ENCODE assay signal across 12 cellular contexts in the genomic region with DNA sequence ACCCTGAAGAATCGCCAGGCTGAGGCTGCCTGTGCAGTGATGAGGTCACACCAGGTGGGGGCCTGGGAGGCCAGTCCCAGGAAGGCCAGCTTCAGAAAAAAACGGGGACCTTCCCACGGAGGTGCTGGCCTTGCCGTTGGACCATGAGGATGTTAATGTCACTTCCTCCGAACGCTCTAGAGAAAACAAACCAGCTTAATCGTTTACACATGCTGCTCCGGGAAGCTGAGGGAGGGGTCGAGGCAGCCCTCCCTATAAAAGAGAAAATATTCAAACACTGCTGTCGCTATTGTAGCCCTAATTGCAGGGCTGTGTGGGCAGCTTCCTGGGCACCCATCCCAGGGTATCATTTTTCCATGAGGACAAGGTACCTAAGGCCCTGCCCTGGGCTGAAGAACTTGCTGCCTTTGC. TPM values are rescaled to one million over a fixed set of nuclear protein-coding genes. Genes with fewer than 3 reads are reported as not detected.
DNase-seq lines count a peak whose midpoint lies in the region; ATAC-seq and TF ChIP-seq lines count a peak whose summit lies in the region.
"Had no signal": no experiment of that assay in that cellular context is flagged by ENCODE, and none has a peak within 500 bp of the region (broad histone marks: within the 10 kb centered on the region; RNA-seq: fewer than 3 reads in every experiment).

No MANE protein-coding gene starts in this region.

- H3K4me3 Mint-ChIP-seq in chondrocyte (ENCODE audit: unreplicated experiment), result no peak overlapping the region
- no peak overlapping the region for H3K4me3 Mint-ChIP-seq in osteocyte (ENCODE audit: unreplicated experiment)
- no peak overlapping the region for H3K4me3 Mint-ChIP-seq in T-helper 17 cell
- H3K4me3 Mint-ChIP-seq: B cell, WTC11 had no signal

- no peak for ATAC-seq in GM18505 (IDR thresholded peaks at IDR 0.05; ENCODE audit: unreplicated experiment)
- ATAC-seq in T-helper 17 cell, result no peak

- peak; percentile 4 for TF ChIP-seq CTCF in AG09309 (IDR thresholded peaks at IDR 0.05; ENCODE audit: control insufficient read depth, insufficient read depth, low read depth, low read length, missing control alignments)
- TF ChIP-seq CTCF in HEK293 (tag by site-specific recombination; IDR thresholded peaks at IDR 0.05), result no peak
- no peak for TF ChIP-seq CTCF in chondrocyte (IDR thresholded peaks at IDR 0.05)
- TF ChIP-seq CTCF in osteocyte (IDR thresholded peaks at IDR 0.05), result no peak

- H3K36me3 ChIP-seq in HEK293 (ENCODE audit: control insufficient read depth in 2 of 2, insufficient read depth in 1 of 2, low read length in 2 of 2), result no peaks in the 10 kb centered on the region
- H3K36me3 ChIP-seq: uterus had no signal

- H3K9me3 ChIP-seq in HEK293 (ENCODE audit: control insufficient read depth, insufficient read depth, low read depth, low read length), result no peaks in the 10 kb centered on the region
- H3K9me3 ChIP-seq in T-helper 17 cell (ENCODE audit: control insufficient read depth, low read length, poor library complexity, severe bottlenecking), result no peaks in the 10 kb centered on the region
- H3K9me3 ChIP-seq: mucosa of descending colon, uterus had no signal

- H3K27ac ChIP-seq in HEK293 (ENCODE audit: extremely low read depth, low read depth, low read length), result no peak overlapping the region

- no peak for TF ChIP-seq POLR2A in GM18505 (IDR thresholded peaks at IDR 0.05; ENCODE audit: borderline replicate concordance, extremely low read depth, insufficient read depth, insufficient read length)

- CTCF ChIA-PET in HEK293 (lab: Yijun Ruan, JAX), result interaction anchor here (0.6 to 9.2 kb wide), 47 partner anchors 9 to 595 kb away, joined by 3 to 253 read pairs (median 5); a partner anchor contains a TSS

- H3K4me3 ChIP-seq in AG09309 (ENCODE audit: control insufficient read depth, low read depth, low read length) (no peak overlapping the region), HEK293 (ENCODE audit: low read depth, low read length) (no peak overlapping the region)
- H3K4me3 ChIP-seq: mucosa of descending colon, uterus had no signal

- no peak for DNase-seq in AG09309 (ENCODE audit: low read depth)
- no peak for DNase-seq in chondrocyte (ENCODE audit: low spot score)
- no peak for DNase-seq in osteocyte (ENCODE audit: extremely low spot score, unreplicated experiment)
- DNase-seq in activated effector memory CD4-positive, alpha-beta T cell treated with anti-CD3 and anti-CD28 coated beads, Interleukin-2, amount 50 U/mL, for 16 hours, result no peak
- DNase-seq in T-helper 17 cell, result no peak
- DNase-seq in stimulated activated CD4-positive, alpha-beta T cell treated with anti-CD3 and anti-CD28 coated beads, Interleukin-4, amount 100 ng/mL, for 24 hours, result no peak

- H3K9me3 Mint-ChIP-seq in chondrocyte (ENCODE audit: low read depth), result no peaks in the 10 kb centered on the region
- no peaks in the 10 kb centered on the region for H3K9me3 Mint-ChIP-seq in osteocyte (ENCODE audit: unreplicated experiment)
- H3K9me3 Mint-ChIP-seq: WTC11 had no signal

- H3K27ac Mint-ChIP-seq in chondrocyte (ENCODE audit: unreplicated experiment) (peak overlapping the region; percentile 41), osteocyte (ENCODE audit: unreplicated experiment) (peak overlapping the region; percentile 83), T-helper 17 cell (no peak overlapping the region)
- H3K27ac Mint-ChIP-seq: B cell, WTC11 had no signal

- peaks cover 10% of the 10 kb centered on the region for H3K27me3 Mint-ChIP-seq in chondrocyte (ENCODE audit: low read depth)
- H3K27me3 Mint-ChIP-seq in osteocyte (ENCODE audit: unreplicated experiment), result peaks cover 8% of the 10 kb centered on the region
- peaks cover 4% of the 10 kb centered on the region for H3K27me3 Mint-ChIP-seq in T-helper 17 cell

- peaks cover 13% of the 10 kb centered on the region for H3K4me1 Mint-ChIP-seq in chondrocyte (ENCODE audit: low read depth)
- H3K4me1 Mint-ChIP-seq in osteocyte (ENCODE audit: unreplicated experiment), result peaks cover 25% of the 10 kb centered on the region
- peaks cover 2% of the 10 kb centered on the region for H3K4me1 Mint-ChIP-seq in T-helper 17 cell
- H3K4me1 Mint-ChIP-seq: B cell had no signal

- POLR2A ChIA-PET in HEK293 (lab: Yijun Ruan, JAX), result interaction anchor here (0.7 to 1.2 kb wide), 4 partner anchors 12 to 109 kb away, joined by 3 to 6 read pairs (median 3); a partner anchor contains a TSS

- H3K4me1 ChIP-seq in HEK293 (ENCODE audit: control insufficient read depth, insufficient read depth, low read length), result no peaks in the 10 kb centered on the region
- H3K4me1 ChIP-seq: uterus had no signal

- H3K36me3 Mint-ChIP-seq in chondrocyte (ENCODE audit: low read depth) (peaks cover 2% of the 10 kb centered on the region), osteocyte (ENCODE audit: unreplicated experiment) (no peaks in the 10 kb centered on the region), T-helper 17 cell (ENCODE audit: low read depth) (peaks cover 3% of the 10 kb centered on the region)
- H3K36me3 Mint-ChIP-seq: WTC11 had no signal

TF ChIP-seq in HEK293, 187 proteins besides CTCF, POLR2A, EP300 and RAD21:
- no peak for TF ChIP-seq ZNF560 (tag by site-specific recombination; IDR thresholded peaks at IDR 0.05; ENCODE audit: borderline replicate concordance)
- no peak for TF ChIP-seq ZNF670 (tag by site-specific recombination; IDR thresholded peaks at IDR 0.05; ENCODE audit: low read depth)
- TF ChIP-seq ZNF433 (tag by site-specific recombination; IDR thresholded peaks at IDR 0.05; ENCODE audit: low read depth), result no peak
- TF ChIP-seq ZNF610 (tag by site-specific recombination; IDR thresholded peaks at IDR 0.05; ENCODE audit: borderline replicate concordance), result no peak
- no peak for TF ChIP-seq ZNF214 (tag by site-specific recombination; IDR thresholded peaks at IDR 0.05; ENCODE audit: borderline replicate concordance)
- 0 out of 2 replicates have a peak, but pooled peaks have one; percentile 8 for TF ChIP-seq ZBTB8A (tag by site-specific recombination; IDR thresholded peaks at IDR 0.05)
- no peak for TF ChIP-seq SETDB1 (IDR thresholded peaks at IDR 0.05; ENCODE audit: insufficient read length, low read length)
- TF ChIP-seq ZNF529 (tag by site-specific recombination; IDR thresholded peaks at IDR 0.05; ENCODE audit: insufficient replicate concordance), result no peak
- no peak for TF ChIP-seq ZNF626 (tag by site-specific recombination; IDR thresholded peaks at IDR 0.05)
- TF ChIP-seq, protein P1, sequence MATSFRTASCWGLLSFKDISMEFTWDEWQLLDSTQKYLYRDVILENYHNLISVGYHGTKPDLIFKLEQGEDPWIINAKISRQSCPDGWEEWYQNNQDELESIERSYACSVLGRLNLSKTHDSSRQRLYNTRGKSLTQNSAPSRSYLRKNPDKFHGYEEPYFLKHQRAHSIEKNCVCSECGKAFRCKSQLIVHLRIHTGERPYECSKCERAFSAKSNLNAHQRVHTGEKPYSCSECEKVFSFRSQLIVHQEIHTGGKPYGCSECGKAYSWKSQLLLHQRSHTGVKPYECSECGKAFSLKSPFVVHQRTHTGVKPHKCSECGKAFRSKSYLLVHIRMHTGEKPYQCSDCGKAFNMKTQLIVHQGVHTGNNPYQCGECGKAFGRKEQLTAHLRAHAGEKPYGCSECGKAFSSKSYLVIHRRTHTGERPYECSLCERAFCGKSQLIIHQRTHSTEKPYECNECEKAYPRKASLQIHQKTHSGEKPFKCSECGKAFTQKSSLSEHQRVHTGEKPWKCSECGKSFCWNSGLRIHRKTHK (tag by site-specific recombination; IDR thresholded peaks at IDR 0.05), result no peak
- TF ChIP-seq ZNF155 (tag by site-specific recombination; IDR thresholded peaks at IDR 0.05), result no peak
- TF ChIP-seq ZNF221 (tag by site-specific recombination; IDR thresholded peaks at IDR 0.05; ENCODE audit: borderline replicate concordance), result no peak
- TF ChIP-seq ZNF169 (tag by site-specific recombination; IDR thresholded peaks at IDR 0.05), result no peak
- TF ChIP-seq ZNF747 (tag by site-specific recombination; IDR thresholded peaks at IDR 0.05), result no peak
- TF ChIP-seq ZFHX2 (tag by site-specific recombination; conservative IDR thresholded peaks at IDR 0.05), result peak; percentile 42
- no peak for TF ChIP-seq ZNF138 (tag by site-specific recombination; IDR thresholded peaks at IDR 0.05; ENCODE audit: borderline replicate concordance)
- no peak for TF ChIP-seq ZEB2 (tag by site-specific recombination; IDR thresholded peaks at IDR 0.05)
- TF ChIP-seq, protein P2, sequence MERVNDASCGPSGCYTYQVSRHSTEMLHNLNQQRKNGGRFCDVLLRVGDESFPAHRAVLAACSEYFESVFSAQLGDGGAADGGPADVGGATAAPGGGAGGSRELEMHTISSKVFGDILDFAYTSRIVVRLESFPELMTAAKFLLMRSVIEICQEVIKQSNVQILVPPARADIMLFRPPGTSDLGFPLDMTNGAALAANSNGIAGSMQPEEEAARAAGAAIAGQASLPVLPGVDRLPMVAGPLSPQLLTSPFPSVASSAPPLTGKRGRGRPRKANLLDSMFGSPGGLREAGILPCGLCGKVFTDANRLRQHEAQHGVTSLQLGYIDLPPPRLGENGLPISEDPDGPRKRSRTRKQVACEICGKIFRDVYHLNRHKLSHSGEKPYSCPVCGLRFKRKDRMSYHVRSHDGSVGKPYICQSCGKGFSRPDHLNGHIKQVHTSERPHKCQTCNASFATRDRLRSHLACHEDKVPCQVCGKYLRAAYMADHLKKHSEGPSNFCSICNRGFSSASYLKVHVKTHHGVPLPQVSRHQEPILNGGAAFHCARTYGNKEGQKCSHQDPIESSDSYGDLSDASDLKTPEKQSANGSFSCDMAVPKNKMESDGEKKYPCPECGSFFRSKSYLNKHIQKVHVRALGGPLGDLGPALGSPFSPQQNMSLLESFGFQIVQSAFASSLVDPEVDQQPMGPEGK (tag by site-specific recombination; IDR thresholded peaks at IDR 0.05), result no peak
- no peak for TF ChIP-seq ZNF202 (tag by site-specific recombination; IDR thresholded peaks at IDR 0.05; ENCODE audit: borderline replicate concordance)
- peak; percentile 88 for TF ChIP-seq ZNF335 (tag by site-specific recombination; conservative IDR thresholded peaks at IDR 0.05)

RNA-seq across cellular contexts. Expression of a gene that starts 27.0 kb away (rescaled TPM):
- total RNA-seq in chondrocyte (0.95 to 3.3 TPM (median 1.3 TPM) in 3 replicates), osteocyte (0.83 and 0.94 TPM in 2 replicates), T-helper 17 cell (under 1 TPM in 1 of 2 donors, not detected in 1; 0.15 TPM)
- total RNA-seq: B cell had no signal
